ENCODE assay signal across 20 cellular contexts in genomic region chr17:73909156-73909555, GRCh38.
DNase-seq lines count a peak whose midpoint lies in the region; ATAC-seq and TF ChIP-seq lines count a peak whose summit lies in the region.
"Had no signal": no experiment of that assay in that cellular context is flagged by ENCODE, and none has a peak within 500 bp of the region (broad histone marks: within the 10 kb centered on the region; RNA-seq: fewer than 3 reads in every experiment).

No MANE protein-coding gene starts in this region.

- peaks cover 0 to 4% of the 10 kb centered on the region in 2 donors for H3K9me3 ChIP-seq in right atrium auricular region
- H3K9me3 ChIP-seq: BE2C; BLaER1 treated with 17β-estradiol and CSF1 and Interleukin-3, amounts not matched to agents 10 nM and 100 nM had no signal

- no peaks in the 10 kb centered on the region for H3K4me1 Mint-ChIP-seq in osteocyte (ENCODE audit: unreplicated experiment)
- H3K4me1 Mint-ChIP-seq: CD8-positive, alpha-beta memory T cell had no signal

- no peaks in the 10 kb centered on the region for H3K36me3 Mint-ChIP-seq in osteocyte (ENCODE audit: unreplicated experiment)
- H3K36me3 Mint-ChIP-seq: CD14-positive monocyte; CD8-positive, alpha-beta memory T cell had no signal

- peaks cover 3% of the 10 kb centered on the region for H3K27me3 Mint-ChIP-seq in osteocyte (ENCODE audit: unreplicated experiment)

- no peak overlapping the region for H3K4me3 Mint-ChIP-seq in osteocyte (ENCODE audit: unreplicated experiment)
- H3K4me3 Mint-ChIP-seq: CD14-positive monocyte; CD4-positive, alpha-beta T cell; CD8-positive, alpha-beta memory T cell had no signal

- H3K4me1 ChIP-seq in right atrium auricular region = no peaks in the 10 kb centered on the region
- H3K4me1 ChIP-seq: A549, BE2C had no signal

- no peak for ATAC-seq in Right ventricle myocardium superior (ENCODE audit: poor library complexity)
- ATAC-seq: A549 had no signal

- intact Hi-C loops in Right ventricle myocardium superior (cut with DNase I) = no loop called here

- H3K9me3 Mint-ChIP-seq in osteocyte (ENCODE audit: unreplicated experiment) = no peaks in the 10 kb centered on the region
- H3K9me3 Mint-ChIP-seq: CD4-positive, alpha-beta T cell; CD8-positive, alpha-beta memory T cell had no signal

- no peak overlapping the region for H3K27ac ChIP-seq in right atrium auricular region
- H3K27ac ChIP-seq: A549; BLaER1 treated with 17β-estradiol and CSF1 and Interleukin-3, amounts not matched to agents 10 nM and 100 nM; GM23248 had no signal

- no peak overlapping the region for H3K4me3 ChIP-seq in right atrium auricular region
- H3K4me3 ChIP-seq: A549; BLaER1 treated with 17β-estradiol and CSF1 and Interleukin-3, amounts not matched to agents 10 nM and 100 nM; GM23248 had no signal

- DNase-seq in right atrium auricular region (ENCODE audit: low spot score) = peak; percentile 23
- DNase-seq in Right ventricle myocardium superior = no peak
- DNase-seq in NCI-H526 (lab: John Stamatoyannopoulos, UW) = peak; percentile 86 to 91
- DNase-seq in osteocyte (ENCODE audit: extremely low spot score, unreplicated experiment) = peak; percentile 62
- no peak for DNase-seq in NCI-H2227 treated with DMSO at 0.1 percent for 48 hours (lab: John Stamatoyannopoulos, UW)
- DNase-seq in DMS114 treated with DMSO at 0.1 percent for 48 hours (lab: John Stamatoyannopoulos, UW; ENCODE audit: unreplicated experiment) = no peak
- DNase-seq: 8988T; ACHN; AML-193; BE2C; CD4-positive, alpha-beta T cell; CD8-positive, alpha-beta memory T cell; DMS153; DND-41; GM23248; H7; HCEC 1CT had no signal

- H3K27ac Mint-ChIP-seq in osteocyte (ENCODE audit: unreplicated experiment) = no peak overlapping the region
- H3K27ac Mint-ChIP-seq: CD14-positive monocyte; CD4-positive, alpha-beta T cell had no signal

- TF ChIP-seq CTCF in right atrium auricular region (IDR thresholded peaks at IDR 0.05) (no peak), osteocyte (IDR thresholded peaks at IDR 0.05) (no peak)

- no peaks in the 10 kb centered on the region for H3K36me3 ChIP-seq in right atrium auricular region
- H3K36me3 ChIP-seq: BE2C; BLaER1 treated with 17β-estradiol and CSF1 and Interleukin-3, amounts not matched to agents 10 nM and 100 nM had no signal

- no peaks in the 10 kb centered on the region for H3K27me3 ChIP-seq in right atrium auricular region
- H3K27me3 ChIP-seq: BE2C had no signal

Comparison
In these comparisons a context has a peak if more than half of its experiments do, and no peak if none do; other contexts are left out.
1. DNase-seq: peak in right atrium auricular region (single experiment), NCI-H526 (2 of 2) and osteocyte (single experiment); none in Right ventricle myocardium superior (single experiment), NCI-H2227 treated with DMSO at 0.1 percent for 48 hours (single experiment) and DMS114 treated with DMSO at 0.1 percent for 48 hours (single experiment).